8 cellular contexts compared by ENCODE assay signal in the genomic region with DNA sequence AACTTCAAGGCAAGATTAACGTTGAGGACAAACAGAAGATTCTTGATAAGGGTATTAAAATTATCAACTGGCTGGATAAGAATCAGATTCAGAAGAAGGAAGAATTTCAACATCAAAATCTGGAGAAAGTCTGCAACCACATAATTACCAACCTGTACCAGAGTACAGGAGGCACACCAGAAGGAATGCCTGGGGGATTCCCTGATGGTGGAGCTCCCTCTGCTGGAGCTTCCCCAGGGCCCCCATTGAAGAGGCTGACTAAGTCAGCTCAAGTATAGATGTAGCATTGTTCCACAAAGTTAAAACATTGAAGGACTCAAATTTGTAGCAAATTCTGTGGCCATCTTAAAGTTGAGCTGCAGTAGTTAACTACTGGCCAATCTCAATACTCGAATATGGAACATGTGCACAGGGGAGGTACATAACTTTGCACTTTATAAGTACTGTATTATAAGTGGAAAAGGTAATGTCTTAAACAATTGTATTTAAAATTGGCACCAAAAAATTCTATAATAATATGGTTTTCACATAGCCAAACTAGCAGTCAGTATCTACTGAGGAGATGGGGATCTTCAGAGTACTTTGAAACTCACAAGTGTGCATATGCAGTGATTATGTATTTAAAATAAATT.
DNase-seq lines count a peak whose midpoint lies in the region; ATAC-seq, FAIRE-seq and TF ChIP-seq lines count a peak whose summit lies in the region.

No MANE protein-coding gene starts in this region.

- no peak for TF ChIP-seq RAD21 in HepG2 (CRISPR knock-in tag; IDR thresholded peaks at IDR 0.05)

- H3K36me3 ChIP-seq in DOHH2 (ENCODE audit: control insufficient read depth, low read length) = no peaks in the 10 kb centered on the region
- H3K36me3 ChIP-seq in HepG2 (replicated peaks in 1 of 2; ENCODE audit: control insufficient read depth in 1 of 2, insufficient read depth in 2 of 2, low read length in 2 of 2) = no peaks in the 10 kb centered on the region
- no peaks in the 10 kb centered on the region for H3K36me3 ChIP-seq in CD8-positive, alpha-beta T cell (ENCODE audit: insufficient read depth, low read length)
- no peaks in the 10 kb centered on the region for H3K36me3 ChIP-seq in prostate gland

- TF ChIP-seq POLR2A in HepG2 (IDR thresholded peaks at IDR 0.05; ENCODE audit: insufficient read depth in 1 of 2, low read depth in 2 of 2, low read length in 2 of 2) (no peak), prostate gland (IDR thresholded peaks at IDR 0.05) (no peak)

- H4K20me1 ChIP-seq in DOHH2 (ENCODE audit: control insufficient read depth, insufficient read depth, low read depth, low read length) (no peaks in the 10 kb centered on the region), HepG2 (ENCODE audit: insufficient read depth, low read length) (no peaks in the 10 kb centered on the region)

- in situ Hi-C loops in astrocyte of the cerebellum (cut with HindIII; ENCODE audit: low sequenced_read_pairs) = no loop called here
- in situ Hi-C loops in HepG2 (cut with HindIII; ENCODE audit: extremely low pct_ligation_motif_present, low pct_unique_long_range_greater_than_20kb) = no loop called here

- H3K9me3 ChIP-seq in DOHH2 (ENCODE audit: control insufficient read depth, insufficient read depth, low read length) (no peaks in the 10 kb centered on the region), HepG2 (ENCODE audit: low read length) (no peaks in the 10 kb centered on the region; the same call in 1 of the 2 replicates), prostate gland (no peaks in the 10 kb centered on the region)
- H3K9me3 ChIP-seq in CD8-positive, alpha-beta T cell (ENCODE audit: low read length) = no peaks in the 10 kb centered on the region

- H3K27ac ChIP-seq in DOHH2 (ENCODE audit: low read depth, low read length) (no peak overlapping the region), HepG2 (ENCODE audit: extremely low read length, insufficient read depth, low read length) (no peak overlapping the region), prostate gland (no peak overlapping the region)
- H3K27ac ChIP-seq in CD8-positive, alpha-beta T cell (ENCODE audit: low read depth, low read length) = no peak overlapping the region

- no peaks in the 10 kb centered on the region for H3K9me3 Mint-ChIP-seq in CD8-positive, alpha-beta T cell

- no peak for TF ChIP-seq EP300 in HepG2 (IDR thresholded peaks at IDR 0.05; ENCODE audit: low read depth in 2 of 2, low read length in 2 of 2)
- no peak for TF ChIP-seq EP300 in HepG2 (CRISPR knock-in tag; IDR thresholded peaks at IDR 0.05; ENCODE audit: borderline replicate concordance)

- no peak overlapping the region for H3K9ac ChIP-seq in HepG2 (ENCODE audit: insufficient read depth, low read depth, low read length)

- ATAC-seq in GM19351 (IDR thresholded peaks at IDR 0.05; ENCODE audit: unreplicated experiment) = peak; percentile 82
- peak; percentile 86 for ATAC-seq in HG03442 (IDR thresholded peaks at IDR 0.05; ENCODE audit: unreplicated experiment)
- peak; percentile 73; the same call in 2 of the 3 replicates for ATAC-seq in HepG2
- no peak for ATAC-seq in CD8-positive, alpha-beta T cell
- no peak for ATAC-seq in HG02840 (IDR thresholded peaks at IDR 0.05; ENCODE audit: low FRiP score, unreplicated experiment)

- H3K27me3 ChIP-seq in DOHH2 (ENCODE audit: control insufficient read depth, low read length) (no peaks in the 10 kb centered on the region), HepG2 (ENCODE audit: control insufficient read depth in 1 of 2, insufficient read depth in 2 of 2, low read length in 2 of 2) (no peaks in the 10 kb centered on the region), prostate gland (replicated peaks; ENCODE audit: insufficient read depth) (no peaks in the 10 kb centered on the region)
- no peaks in the 10 kb centered on the region for H3K27me3 ChIP-seq in CD8-positive, alpha-beta T cell (ENCODE audit: insufficient read depth, low read length)

- H3K4me1 ChIP-seq in DOHH2 (ENCODE audit: control insufficient read depth, low read length) (no peaks in the 10 kb centered on the region), HepG2 (ENCODE audit: insufficient read depth, low read length) (no peaks in the 10 kb centered on the region), prostate gland (replicated peaks) (no peaks in the 10 kb centered on the region)
- no peaks in the 10 kb centered on the region for H3K4me1 ChIP-seq in CD8-positive, alpha-beta T cell (ENCODE audit: insufficient read depth, low read length)

- no peaks in the 10 kb centered on the region for H3K9me2 ChIP-seq in DOHH2 (replicated peaks; ENCODE audit: control insufficient read depth, low read length)

- H3K4me2 ChIP-seq in DOHH2 (ENCODE audit: low read length) (no peak overlapping the region), HepG2 (ENCODE audit: low read depth, low read length) (no peak overlapping the region)

- H3K27me3 Mint-ChIP-seq in CD8-positive, alpha-beta T cell (ENCODE audit: low read depth) = no peaks in the 10 kb centered on the region

- BruUV-seq in HepG2 (replicated peaks; lab: Mats Ljungman, UMichigan) = no TSS peak

- H2AFZ ChIP-seq in HepG2 (ENCODE audit: low read length) = no peak overlapping the region

- FAIRE-seq in HepG2 (lab: Jason Lieb, UNC) = no peak

- no peaks in the 10 kb centered on the region for H3K36me3 Mint-ChIP-seq in CD8-positive, alpha-beta T cell

- TF ChIP-seq CTCF in DOHH2 (IDR thresholded peaks at IDR 0.05; ENCODE audit: low read depth, low read length, poor library complexity, severe bottlenecking) (peak; percentile 53), astrocyte of the cerebellum (IDR thresholded peaks at IDR 0.05; ENCODE audit: low read depth, low read length, missing control alignments) (peak; percentile 75), HepG2 (CRISPR knock-in tag; IDR thresholded peaks at IDR 0.05) (peak; percentile 36), prostate gland (IDR thresholded peaks at IDR 0.05) (no peak)
- no peak for TF ChIP-seq CTCF in CD8-positive, alpha-beta T cell (IDR thresholded peaks at IDR 0.05)

- intact Hi-C loops in HepG2 (cut with micrococcal nuclease; ENCODE audit: unreplicated experiment) = loop anchor here (1.0 kb wide), 2 partner anchors 33 to 371 kb away; no protein-coding TSS in a partner anchor
- intact Hi-C loops in CD8-positive, alpha-beta T cell (cut with DNase I, micrococcal nuclease) = no loop called here
- intact Hi-C loops in prostate gland (cut with DNase I) = no loop called here

- H3K79me2 ChIP-seq in DOHH2 (ENCODE audit: control insufficient read depth, low read length) (no peaks in the 10 kb centered on the region), HepG2 (ENCODE audit: insufficient read depth, low read length) (no peaks in the 10 kb centered on the region)

- no peaks in the 10 kb centered on the region for H3K4me1 Mint-ChIP-seq in CD8-positive, alpha-beta T cell (ENCODE audit: low read depth)

- H3F3A ChIP-seq in DOHH2 (ENCODE audit: control insufficient read depth, insufficient read depth) = no peaks in the 10 kb centered on the region

- CTCF ChIA-PET in HepG2 (lab: Yijun Ruan, JAX; ENCODE audit: low intra/inter-chr PET ratio, low total read pairs) = no interaction called here
- CTCF ChIA-PET in CD8-positive, alpha-beta T cell (lab: Charles Lee) = no interaction called here

- DNase-seq in astrocyte of the cerebellum (ENCODE audit: low read depth) = no peak
- no peak for DNase-seq in HepG2 (ENCODE audit: low spot score)
- no peak for DNase-seq in CD8-positive, alpha-beta T cell
- no peak for DNase-seq in prostate gland (ENCODE audit: low spot score)

- H3K4me3 Mint-ChIP-seq in CD8-positive, alpha-beta T cell = no peak overlapping the region

- WGBS in HepG2 (ENCODE audit: low lambda C conversion rate) = 2% methylated on average over 2 of the region's 2 CpGs
- 34% methylated on average over 2 of the region's 2 CpGs for WGBS in prostate gland

- H3K4me3 ChIP-seq in DOHH2 (ENCODE audit: low read length) = no peak overlapping the region
- no peak overlapping the region for H3K4me3 ChIP-seq in astrocyte of the cerebellum (ENCODE audit: low read depth, low read length)
- no peak overlapping the region for H3K4me3 ChIP-seq in HepG2 (replicated peaks in 1 of 3; ENCODE audit: insufficient read depth in 1 of 3, low read depth in 2 of 3, low read length in 3 of 3)
- H3K4me3 ChIP-seq in CD8-positive, alpha-beta T cell (ENCODE audit: low read depth, low read length) = no peak overlapping the region
- H3K4me3 ChIP-seq in prostate gland = no peak overlapping the region

- no peak overlapping the region for H3K27ac Mint-ChIP-seq in CD8-positive, alpha-beta T cell

- POLR2A ChIA-PET in HepG2 (lab: Yijun Ruan, JAX) = no interaction called here
- POLR2A ChIA-PET in CD8-positive, alpha-beta T cell (lab: Charles Lee) = no interaction called here

TF ChIP-seq in HepG2, 621 proteins besides CTCF, POLR2A, EP300 and RAD21:
- no peak for TF ChIP-seq TEAD3 (CRISPR knock-in tag; optimal IDR thresholded peaks at IDR 0.05; ENCODE audit: borderline replicate concordance)
- TF ChIP-seq STAG1 (CRISPR knock-in tag; IDR thresholded peaks at IDR 0.05) = peak; percentile 42

Comparison
In these comparisons a context has a peak if more than half of its experiments do, and no peak if none do; other contexts are left out.
1. CTCF ChIP-seq: peak in DOHH2 (single experiment), astrocyte of the cerebellum (single experiment) and HepG2 (single experiment); none in CD8-positive, alpha-beta T cell (single experiment) and prostate gland (0 of 4).
2. ATAC-seq: peak in GM19351 (single experiment), HG03442 (single experiment) and HepG2 (single experiment); none in CD8-positive, alpha-beta T cell (single experiment) and HG02840 (single experiment).